8 cellular contexts compared by ENCODE assay signal in genomic region chr1:173715538-173715844, GRCh38. TPM values are rescaled to one million over a fixed set of nuclear protein-coding genes. Genes with fewer than 3 reads are reported as not detected.
A peak's percentile ranks its signal among the peaks of the same experiment; 100 is the strongest.
DNase-seq lines count a peak whose midpoint lies in the region; ATAC-seq, FAIRE-seq and TF ChIP-seq lines count a peak whose summit lies in the region.

No MANE protein-coding gene starts in this region.

- peak overlapping the region; percentile 87 for H3K4me2 ChIP-seq in HepG2 (ENCODE audit: low read depth, low read length)

- H3K27ac Mint-ChIP-seq in activated naive CD8-positive, alpha-beta T cell treated with anti-CD3 and anti-CD28 coated beads, Interleukin-2, amount 50 U/mL, for 24 hours, result peak overlapping the region; percentile 93

- H3K4me1 Mint-ChIP-seq in activated T-cell treated with anti-CD3 and anti-CD28 coated beads, Interleukin-2, amount 50 U/mL, for 4 hours (ENCODE audit: low read depth), result peaks cover 34% of the 10 kb centered on the region
- peaks cover 31% of the 10 kb centered on the region for H3K4me1 Mint-ChIP-seq in activated naive CD8-positive, alpha-beta T cell treated with anti-CD3 and anti-CD28 coated beads, Interleukin-2, amount 50 U/mL, for 24 hours

- H3K4me1 ChIP-seq in HepG2 (ENCODE audit: insufficient read depth, low read length) (peaks cover 28% of the 10 kb centered on the region), thyroid gland (peaks cover 8 to 9% of the 10 kb centered on the region in 2 donors)

- peaks cover 5% of the 10 kb centered on the region for H3K36me3 Mint-ChIP-seq in activated T-cell treated with anti-CD3 and anti-CD28 coated beads, Interleukin-2, amount 50 U/mL, for 4 hours (ENCODE audit: insufficient read depth)
- peaks cover 6% of the 10 kb centered on the region for H3K36me3 Mint-ChIP-seq in activated naive CD8-positive, alpha-beta T cell treated with anti-CD3 and anti-CD28 coated beads, Interleukin-2, amount 50 U/mL, for 24 hours (ENCODE audit: low read depth)

- no peak for DNase-seq in activated T-cell treated with anti-CD3 and anti-CD28 coated beads, Interleukin-2, amount 50 U/mL, for 4 hours
- DNase-seq in activated T-cell treated with anti-CD3 and anti-CD28 coated beads for 4 hours (no peak), HepG2 (ENCODE audit: low spot score) (no peak), thyroid gland (no peak), NK-92 (lab: John Stamatoyannopoulos, UW; ENCODE audit: unreplicated experiment) (no peak), NCI-H1694 (lab: John Stamatoyannopoulos, UW) (no peak)
- no peak for DNase-seq in activated naive CD8-positive, alpha-beta T cell treated with anti-CD3 and anti-CD28 coated beads, Interleukin-2, amount 50 U/mL, for 24 hours

- no peak for TF ChIP-seq CTCF in HepG2 (CRISPR knock-in tag; IDR thresholded peaks at IDR 0.05)
- no peak for TF ChIP-seq CTCF in thyroid gland (IDR thresholded peaks at IDR 0.05)

- POLR2A ChIA-PET in HepG2 (lab: Yijun Ruan, JAX), result interaction anchor here (1.2 to 2.2 kb wide), 7 partner anchors 51 to 286 kb away, joined by 3 to 19 read pairs (median 7); partner anchors contain the start of genes CENPL, DARS2, GAS5 and PRDX6

- H3K4me3 ChIP-seq in HepG2 (replicated peaks in 1 of 3; ENCODE audit: insufficient read depth in 1 of 3, low read depth in 2 of 3, low read length in 3 of 3) (peak overlapping the region; percentile 74 to 97 (median 84)), thyroid gland (replicated peaks in 1 of 3) (peak overlapping the region; percentile 4 to 93 (median 69))

- no peak for TF ChIP-seq RAD21 in HepG2 (CRISPR knock-in tag; IDR thresholded peaks at IDR 0.05)

- intact Hi-C loops in HepG2 (cut with micrococcal nuclease; ENCODE audit: unreplicated experiment) (loop anchor here (1.0 to 10.0 kb wide), 3 partner anchors 109 to 971 kb away; partner anchors contain the start of genes CENPL and DARS2), thyroid gland (cut with DNase I) (loop anchor here (10.0 kb wide), 1 partner anchor 291 kb away; no protein-coding TSS in a partner anchor)

- no peak for FAIRE-seq in HepG2 (lab: Jason Lieb, UNC)

- peaks cover 21% of the 10 kb centered on the region for H3K79me2 ChIP-seq in HepG2 (ENCODE audit: insufficient read depth, low read length)

- H3K27me3 ChIP-seq in HepG2 (ENCODE audit: control insufficient read depth in 1 of 2, insufficient read depth in 2 of 2, low read length in 2 of 2) (peaks cover 0 to 3% of the 10 kb centered on the region in 2 experiments; a peak in 2 of 5 replicates), thyroid gland (no peaks in the 10 kb centered on the region)

- H3K4me3 Mint-ChIP-seq in activated T-cell treated with anti-CD3 and anti-CD28 coated beads, Interleukin-2, amount 50 U/mL, for 4 hours, result peak overlapping the region; percentile 97
- H3K4me3 Mint-ChIP-seq in activated naive CD8-positive, alpha-beta T cell treated with anti-CD3 and anti-CD28 coated beads, Interleukin-2, amount 50 U/mL, for 24 hours, result peak overlapping the region; percentile 95

- peak overlapping the region; percentile 72 for H2AFZ ChIP-seq in HepG2 (ENCODE audit: low read length)

- CTCF ChIA-PET in HepG2 (lab: Yijun Ruan, JAX; ENCODE audit: low intra/inter-chr PET ratio, low total read pairs), result no interaction called here

- WGBS in HepG2 (ENCODE audit: low lambda C conversion rate), result under 1% methylated on average over 7 of the region's 8 CpGs
- 0 to 1% methylated on average over 8 of the region's 8 CpGs for WGBS in thyroid gland, 2 donors

- no peak for ATAC-seq in activated T-cell treated with anti-CD3 and anti-CD28 coated beads, Interleukin-2, amount 50 U/mL, for 4 hours
- no peak for ATAC-seq in activated naive CD8-positive, alpha-beta T cell treated with anti-CD3 and anti-CD28 coated beads, Interleukin-2, amount 50 U/mL, for 24 hours
- no peak for ATAC-seq in HepG2
- ATAC-seq in HG03135 (IDR thresholded peaks at IDR 0.05; ENCODE audit: unreplicated experiment), result no peak

- H3K27ac ChIP-seq in HepG2 (ENCODE audit: extremely low read length, insufficient read depth, low read length) (peak overlapping the region; percentile 74), thyroid gland (peak overlapping the region; percentile 70 to 84 (median 81))

- H3K36me3 ChIP-seq in HepG2 (replicated peaks in 1 of 2; ENCODE audit: control insufficient read depth in 1 of 2, insufficient read depth in 2 of 2, low read length in 2 of 2), result no peaks in the 10 kb centered on the region
- H3K36me3 ChIP-seq in thyroid gland, result no peaks in the 10 kb centered on the region

- H3K9ac ChIP-seq in HepG2 (ENCODE audit: insufficient read depth, low read depth, low read length), result peak overlapping the region; percentile 82

- BruUV-seq in HepG2 (replicated peaks; lab: Mats Ljungman, UMichigan), result no TSS peak

- TF ChIP-seq EP300 in HepG2 (IDR thresholded peaks at IDR 0.05; ENCODE audit: low read depth in 2 of 2, low read length in 2 of 2) (no peak), HepG2 (CRISPR knock-in tag; IDR thresholded peaks at IDR 0.05; ENCODE audit: borderline replicate concordance) (no peak)

- in situ Hi-C loops in HepG2 (cut with HindIII; ENCODE audit: extremely low pct_ligation_motif_present, low pct_unique_long_range_greater_than_20kb), result loop anchor here (10.0 kb wide), 1 partner anchor 109 kb away; the partner anchor contains the start of genes CENPL and DARS2

- H3K27me3 Mint-ChIP-seq in activated T-cell treated with anti-CD3 and anti-CD28 coated beads, Interleukin-2, amount 50 U/mL, for 4 hours (ENCODE audit: low read depth), result peaks cover 17% of the 10 kb centered on the region
- H3K27me3 Mint-ChIP-seq in activated naive CD8-positive, alpha-beta T cell treated with anti-CD3 and anti-CD28 coated beads, Interleukin-2, amount 50 U/mL, for 24 hours, result peaks cover 7% of the 10 kb centered on the region

- TF ChIP-seq POLR2A in HepG2 (IDR thresholded peaks at IDR 0.05; ENCODE audit: insufficient read depth in 1 of 2, low read depth in 2 of 2, low read length in 2 of 2) (no peak), thyroid gland (IDR thresholded peaks at IDR 0.05) (no peak)

- H3K9me3 ChIP-seq in HepG2 (ENCODE audit: low read length), result no peaks in the 10 kb centered on the region
- H3K9me3 ChIP-seq in thyroid gland, result no peaks in the 10 kb centered on the region

- H3K9me3 Mint-ChIP-seq in activated T-cell treated with anti-CD3 and anti-CD28 coated beads, Interleukin-2, amount 50 U/mL, for 4 hours, result no peaks in the 10 kb centered on the region
- H3K9me3 Mint-ChIP-seq in activated naive CD8-positive, alpha-beta T cell treated with anti-CD3 and anti-CD28 coated beads, Interleukin-2, amount 50 U/mL, for 24 hours, result no peaks in the 10 kb centered on the region

- no peaks in the 10 kb centered on the region for H4K20me1 ChIP-seq in HepG2 (ENCODE audit: insufficient read depth, low read length)

RNA-seq across cellular contexts. Expression of gene KLHL20, which starts 0.7 kb away (rescaled TPM):
- 10 to 100 TPM; 16.5 to 17.6 (median 16.9) TPM for total RNA-seq in activated T-cell treated with anti-CD3 and anti-CD28 coated beads, Interleukin-2, amount 50 U/mL, for 4 hours
- total RNA-seq in HepG2 (2016; rRNA removed; fragmentation: Illumina TruSeq; extraction: Trizol) (14.3 and 18.8 TPM in 2 replicates), thyroid gland (10 to 100 TPM; 23.2 to 36.4 (median 28.1) TPM)
- 2.4 and 2.5 TPM in 2 replicates for total RNA-seq in HepG2 (2016; cell fraction: cytosol; rRNA removed; fragmentation: Illumina TruSeq; extraction: Trizol; ENCODE audit: low read depth)
- total RNA-seq in HepG2 (2016; cell fraction: insoluble cytoplasmic fraction; rRNA removed; fragmentation: Illumina TruSeq; extraction: Trizol), result 14.9 and 16.8 TPM in 2 replicates
- total RNA-seq in HepG2 (2016; cell fraction: membrane; rRNA removed; fragmentation: Illumina TruSeq; extraction: Trizol), result 4.0 and 4.7 TPM in 2 replicates
- total RNA-seq in HepG2 (2016; cell fraction: nucleus; rRNA removed; fragmentation: Illumina TruSeq; extraction: Trizol), result 14.8 and 15.8 TPM in 2 replicates
- polyA plus RNA-seq in HepG2 (2011; rRNA removed), result 7.4 and 7.6 TPM in 2 replicates
- 4.5 and 6.7 TPM in 2 replicates for polyA plus RNA-seq in HepG2 (2011; cell fraction: cytosol; rRNA removed)
- 7.4 and 7.5 TPM in 2 replicates for polyA plus RNA-seq in HepG2 (2011; cell fraction: nucleus; rRNA removed)
- polyA plus RNA-seq in HepG2 (2012), result 7.7 and 9.3 TPM in 2 replicates
- 0.67 and 0.69 TPM in 2 replicates for polyA plus RNA-seq in HepG2 (2016; cell fraction: cytosol; fragmentation: Illumina TruSeq; extraction: Trizol; ENCODE audit: low read depth)
- polyA plus RNA-seq in HepG2 (2016; cell fraction: insoluble cytoplasmic fraction; fragmentation: Illumina TruSeq; extraction: Trizol; ENCODE audit: low read depth), result 12.9 and 13.2 TPM in 2 replicates
- 1.3 and 1.6 TPM in 2 replicates for polyA plus RNA-seq in HepG2 (2016; cell fraction: membrane; fragmentation: Illumina TruSeq; extraction: Trizol; ENCODE audit: low read depth)
- 9.9 and 10.8 TPM in 2 replicates for polyA plus RNA-seq in HepG2 (2016; cell fraction: nucleus; fragmentation: Illumina TruSeq; extraction: Trizol; ENCODE audit: insufficient read depth, low read depth)
- polyA minus RNA-seq in HepG2 (2011; rRNA and poly(A)+ RNA removed; ENCODE audit: low replicate concordance), result 7.8 and 22.8 TPM in 2 replicates
- 4.9 TPM in 2 replicates for polyA minus RNA-seq in HepG2 (2011; cell fraction: cytosol; rRNA and poly(A)+ RNA removed)
- polyA minus RNA-seq in HepG2 (2011; cell fraction: nucleus; rRNA and poly(A)+ RNA removed), result 20.4 and 23.3 TPM in 2 replicates

RNA-seq across cellular contexts. Expression of gene ANKRD45, which starts 45.8 kb away (rescaled TPM):
- not detected for total RNA-seq in activated T-cell treated with anti-CD3 and anti-CD28 coated beads, Interleukin-2, amount 50 U/mL, for 4 hours
- total RNA-seq in HepG2 (2016; rRNA removed; fragmentation: Illumina TruSeq; extraction: Trizol) (not detected in 2 replicates), thyroid gland (1 to 10 TPM in 2 of 4 donors, under 1 TPM in 2; 0.27 to 2.3 (median 0.94) TPM)
- not detected in 2 replicates for total RNA-seq in HepG2 (2016; cell fraction: cytosol; rRNA removed; fragmentation: Illumina TruSeq; extraction: Trizol; ENCODE audit: low read depth)
- not detected in 2 replicates for total RNA-seq in HepG2 (2016; cell fraction: insoluble cytoplasmic fraction; rRNA removed; fragmentation: Illumina TruSeq; extraction: Trizol)
- total RNA-seq in HepG2 (2016; cell fraction: membrane; rRNA removed; fragmentation: Illumina TruSeq; extraction: Trizol), result not detected in 2 replicates
- total RNA-seq in HepG2 (2016; cell fraction: nucleus; rRNA removed; fragmentation: Illumina TruSeq; extraction: Trizol), result not detected in 2 replicates
- not detected in 2 replicates for polyA plus RNA-seq in HepG2 (2011; rRNA removed)
- not detected in 2 replicates for polyA plus RNA-seq in HepG2 (2011; cell fraction: cytosol; rRNA removed)
- not detected in 2 replicates for polyA plus RNA-seq in HepG2 (2011; cell fraction: nucleus; rRNA removed)
- not detected in 2 replicates for polyA plus RNA-seq in HepG2 (2012)
- not detected in 2 replicates for polyA plus RNA-seq in HepG2 (2016; cell fraction: cytosol; fragmentation: Illumina TruSeq; extraction: Trizol; ENCODE audit: low read depth)
- polyA plus RNA-seq in HepG2 (2016; cell fraction: insoluble cytoplasmic fraction; fragmentation: Illumina TruSeq; extraction: Trizol; ENCODE audit: low read depth), result not detected in 2 replicates
- polyA plus RNA-seq in HepG2 (2016; cell fraction: membrane; fragmentation: Illumina TruSeq; extraction: Trizol; ENCODE audit: low read depth), result not detected in 2 replicates
- polyA plus RNA-seq in HepG2 (2016; cell fraction: nucleus; fragmentation: Illumina TruSeq; extraction: Trizol; ENCODE audit: insufficient read depth, low read depth), result not detected in 2 replicates
- not detected in 2 replicates for polyA minus RNA-seq in HepG2 (2011; rRNA and poly(A)+ RNA removed; ENCODE audit: low replicate concordance)
- not detected in 2 replicates for polyA minus RNA-seq in HepG2 (2011; cell fraction: cytosol; rRNA and poly(A)+ RNA removed)
- not detected in 2 replicates for polyA minus RNA-seq in HepG2 (2011; cell fraction: nucleus; rRNA and poly(A)+ RNA removed)
